18 cellular contexts compared by ENCODE assay signal in genomic region chr2:2686228-2686627, GRCh38.
A peak's percentile ranks its signal among the peaks of the same experiment; 100 is the strongest.
DNase-seq lines count a peak whose midpoint lies in the region; ATAC-seq and TF ChIP-seq lines count a peak whose summit lies in the region.
"Had no signal": no experiment of that assay in that cellular context is flagged by ENCODE, and none has a peak within 500 bp of the region (broad histone marks: within the 10 kb centered on the region; RNA-seq: fewer than 3 reads in every experiment).

No MANE protein-coding gene starts in this region.

- no peak overlapping the region for H3K27ac ChIP-seq in DND-41 (ENCODE audit: low read length)
- no peak overlapping the region for H3K27ac ChIP-seq in naive thymus-derived CD4-positive, alpha-beta T cell (ENCODE audit: low read depth, low read length)
- no peak overlapping the region for H3K27ac ChIP-seq in transverse colon
- H3K27ac ChIP-seq: dorsolateral prefrontal cortex, epithelial cell of prostate, thoracic aorta had no signal

- no peak overlapping the region for H3K9ac ChIP-seq in DND-41 (ENCODE audit: low read depth, low read length)

- no peak for DNase-seq in activated T-cell treated with anti-CD3 and anti-CD28 coated beads, Interleukin-2, amount 50 U/mL, for 4 hours
- no peak for DNase-seq in activated T-cell treated with anti-CD3 and anti-CD28 coated beads for 4 hours
- peak; percentile 25 for DNase-seq in DND-41
- DNase-seq in UCSD-AML1 (lab: John Stamatoyannopoulos, UW; ENCODE audit: unreplicated experiment) = peak; percentile 30
- DNase-seq in naive thymus-derived CD4-positive, alpha-beta T cell = peak in 6 of 9 donors; percentile 18 to 42 (median 25)
- no peak for DNase-seq in transverse colon
- no peak for DNase-seq in KBM-7
- DNase-seq in NCI-H1436 treated with DMSO at 0.1 percent for 48 hours (lab: John Stamatoyannopoulos, UW) = no peak
- DNase-seq: amniotic stem cell, Calu3, dorsolateral prefrontal cortex, foreskin fibroblast, hippocampal formation, NCI-H1417, PC-3 had no signal

- H3K4me2 ChIP-seq in DND-41 (ENCODE audit: insufficient read depth, low read length) = peak overlapping the region; percentile 3; the same call in 1 of the 2 replicates

- TF ChIP-seq POLR2A in transverse colon (IDR thresholded peaks at IDR 0.05) = no peak

- WGBS in transverse colon (ENCODE audit: low coverage in 1 of 2), 2 donors = 31 to 51% methylated on average over 3 to 8 of the region's 8 CpGs

- H3K9me3 ChIP-seq in DND-41 (ENCODE audit: insufficient read depth, low read length, severe bottlenecking) = no peaks in the 10 kb centered on the region
- H3K9me3 ChIP-seq in naive thymus-derived CD4-positive, alpha-beta T cell (ENCODE audit: control insufficient read depth in 2 of 3, low read length in 3 of 3) = no peaks in the 10 kb centered on the region
- no peaks in the 10 kb centered on the region for H3K9me3 ChIP-seq in transverse colon
- H3K9me3 ChIP-seq: thoracic aorta had no signal

- no peaks in the 10 kb centered on the region for H3K36me3 ChIP-seq in DND-41 (ENCODE audit: insufficient read depth, low read length)
- no peaks in the 10 kb centered on the region for H3K36me3 ChIP-seq in naive thymus-derived CD4-positive, alpha-beta T cell (ENCODE audit: control insufficient read depth in 2 of 3, insufficient read depth in 3 of 3, low read length in 3 of 3)
- H3K36me3 ChIP-seq in transverse colon = no peaks in the 10 kb centered on the region
- H3K36me3 ChIP-seq: thoracic aorta had no signal

- peaks cover 10% of the 10 kb centered on the region for H3K27me3 Mint-ChIP-seq in activated T-cell treated with anti-CD3 and anti-CD28 coated beads, Interleukin-2, amount 50 U/mL, for 4 hours (ENCODE audit: low read depth)
- H3K27me3 Mint-ChIP-seq in naive thymus-derived CD4-positive, alpha-beta T cell = peaks cover 0 to 10% (median 0%) of the 10 kb centered on the region in 5 donors

- POLR2A ChIA-PET in naive thymus-derived CD4-positive, alpha-beta T cell (lab: Charles Lee) = no interaction called here

- H3K4me3 ChIP-seq in DND-41 (ENCODE audit: low read depth in 1 of 2, low read length in 2 of 2) (no peak overlapping the region), transverse colon (no peak overlapping the region)
- peak overlapping the region; percentile 57 for H3K4me3 ChIP-seq in naive thymus-derived CD4-positive, alpha-beta T cell (ENCODE audit: low read length)
- H3K4me3 ChIP-seq: dorsolateral prefrontal cortex, lung, thoracic aorta had no signal

- peaks cover 15% of the 10 kb centered on the region; the same call in 1 of the 2 replicates for H3K4me1 ChIP-seq in DND-41 (ENCODE audit: insufficient read depth, low read length)
- H3K4me1 ChIP-seq in naive thymus-derived CD4-positive, alpha-beta T cell (ENCODE audit: control insufficient read depth in 2 of 2, insufficient read depth in 2 of 2, low read length in 2 of 2) = peaks cover 0 to 81% of the 10 kb centered on the region in 2 donors
- no peaks in the 10 kb centered on the region for H3K4me1 ChIP-seq in transverse colon

- in situ Hi-C loops in transverse colon (cut with MboI; ENCODE audit: low pct_ligation_motif_present in 1 of 4, low pct_unique_long_range_greater_than_20kb in 1 of 4, low sequenced_read_pairs in 3 of 4) (no loop called here), KBM-7 (cut with MboI; ENCODE audit: low pct_unique_long_range_greater_than_20kb, low sequenced_read_pairs) (no loop called here)

- no peak for TF ChIP-seq EP300 in transverse colon (IDR thresholded peaks at IDR 0.05; ENCODE audit: low read depth)

- CTCF ChIA-PET in naive thymus-derived CD4-positive, alpha-beta T cell (lab: Charles Lee) = interaction anchor here (2.3 kb wide), 1 partner anchor 11 kb away, joined by 8 read pairs; no protein-coding TSS in a partner anchor

- intact Hi-C loops in naive thymus-derived CD4-positive, alpha-beta T cell (cut with micrococcal nuclease) = loop anchor here in 1 of 2 donors (1.0 kb wide), 1 partner anchor 73 kb away; no protein-coding TSS in a partner anchor
- intact Hi-C loops in transverse colon (cut with DNase I; ENCODE audit: low total_unique reads) = no loop called here

- no peaks in the 10 kb centered on the region for H3K9me3 Mint-ChIP-seq in activated T-cell treated with anti-CD3 and anti-CD28 coated beads, Interleukin-2, amount 50 U/mL, for 4 hours
- peaks cover 0 to 3% (median 0%) of the 10 kb centered on the region in 11 donors for H3K9me3 Mint-ChIP-seq in naive thymus-derived CD4-positive, alpha-beta T cell

- H3K79me2 ChIP-seq in DND-41 (ENCODE audit: insufficient read depth, low read length) = no peaks in the 10 kb centered on the region

- H3K4me1 Mint-ChIP-seq in activated T-cell treated with anti-CD3 and anti-CD28 coated beads, Interleukin-2, amount 50 U/mL, for 4 hours (ENCODE audit: low read depth) = peaks cover 47% of the 10 kb centered on the region
- peaks cover 18 to 94% (median 89%) of the 10 kb centered on the region in 7 donors for H3K4me1 Mint-ChIP-seq in naive thymus-derived CD4-positive, alpha-beta T cell

- no peak for TF ChIP-seq CTCF in DND-41 (IDR thresholded peaks at IDR 0.05; ENCODE audit: borderline replicate concordance, extremely low read depth, low read length, poor library complexity, severe bottlenecking)
- no peak for TF ChIP-seq CTCF in transverse colon (IDR thresholded peaks at IDR 0.05)

- peak in 1 of 2 donors; percentile 42 for ATAC-seq in activated T-cell treated with anti-CD3 and anti-CD28 coated beads, Interleukin-2, amount 50 U/mL, for 4 hours
- ATAC-seq in DND-41 (ENCODE audit: insufficient read depth, low read depth) = peak; percentile 71; the same call in 1 of the 3 replicates
- no peak for ATAC-seq in naive thymus-derived CD4-positive, alpha-beta T cell
- ATAC-seq: PC-3 had no signal

- peak overlapping the region in 8 of 9 donors; percentile 43 to 85 (median 74) for H3K27ac Mint-ChIP-seq in naive thymus-derived CD4-positive, alpha-beta T cell

- H3K4me3 Mint-ChIP-seq in activated T-cell treated with anti-CD3 and anti-CD28 coated beads, Interleukin-2, amount 50 U/mL, for 4 hours = peak overlapping the region; percentile 38
- H3K4me3 Mint-ChIP-seq in naive thymus-derived CD4-positive, alpha-beta T cell = peak overlapping the region; percentile 7 to 94 (median 83)

- no peak overlapping the region for H2AFZ ChIP-seq in DND-41 (ENCODE audit: low read depth, low read length)

- no peaks in the 10 kb centered on the region for H4K20me1 ChIP-seq in DND-41 (ENCODE audit: insufficient read depth, low read length)

- H3K27me3 ChIP-seq in DND-41 (ENCODE audit: insufficient read depth, low read length, poor library complexity) (no peaks in the 10 kb centered on the region), transverse colon (no peaks in the 10 kb centered on the region)
- H3K27me3 ChIP-seq in naive thymus-derived CD4-positive, alpha-beta T cell (ENCODE audit: control insufficient read depth in 2 of 2, insufficient read depth in 2 of 2, low read length in 2 of 2) = no peaks in the 10 kb centered on the region
- H3K27me3 ChIP-seq: dorsolateral prefrontal cortex had no signal

- no peaks in the 10 kb centered on the region for H3K36me3 Mint-ChIP-seq in activated T-cell treated with anti-CD3 and anti-CD28 coated beads, Interleukin-2, amount 50 U/mL, for 4 hours (ENCODE audit: insufficient read depth)
- H3K36me3 Mint-ChIP-seq in naive thymus-derived CD4-positive, alpha-beta T cell = peaks cover 0 to 3% (median 0%) of the 10 kb centered on the region in 5 donors

Comparison
In these comparisons a context has a peak if more than half of its experiments do, and no peak if none do; other contexts are left out.
1. DNase-seq: peak in DND-41 (single experiment), UCSD-AML1 (single experiment) and naive thymus-derived CD4-positive, alpha-beta T cell (6 of 9); none in activated T-cell treated with anti-CD3 and anti-CD28 coated beads, Interleukin-2, amount 50 U/mL, for 4 hours (single experiment), activated T-cell treated with anti-CD3 and anti-CD28 coated beads for 4 hours (single experiment), transverse colon (single experiment), KBM-7 (single experiment) and NCI-H1436 treated with DMSO at 0.1 percent for 48 hours (single experiment).